In genomic region chr17:40645932-40646331, GRCh38 we compare ENCODE assay signal across 13 cellular contexts. TPM values are rescaled to one million over a fixed set of nuclear protein-coding genes. Genes with fewer than 3 reads are reported as not detected.
DNase-seq lines count a peak whose midpoint lies in the region; ATAC-seq, FAIRE-seq and TF ChIP-seq lines count a peak whose summit lies in the region.
"Had no signal": no experiment of that assay in that cellular context is flagged by ENCODE, and none has a peak within 500 bp of the region (broad histone marks: within the 10 kb centered on the region; RNA-seq: fewer than 3 reads in every experiment).

No MANE protein-coding gene starts in this region.

- H3K27me3 Mint-ChIP-seq in CD4-positive, CD25-positive, alpha-beta regulatory T cell: no peaks in the 10 kb centered on the region
- peaks cover 6% of the 10 kb centered on the region for H3K27me3 Mint-ChIP-seq in HFFc6 (ENCODE audit: insufficient read depth)
- H3K27me3 Mint-ChIP-seq in astrocyte (ENCODE audit: low read depth, unreplicated experiment): no peaks in the 10 kb centered on the region
- H3K27me3 Mint-ChIP-seq in naive B cell: no peaks in the 10 kb centered on the region

- FAIRE-seq in astrocyte (lab: Jason Lieb, UNC): no peak

- H3K79me2 ChIP-seq in astrocyte (ENCODE audit: insufficient read depth, low read length): peaks cover 75% of the 10 kb centered on the region

- ATAC-seq in CD4-positive, CD25-positive, alpha-beta regulatory T cell (ENCODE audit: low read depth in 2 of 2): no peak
- no peak for ATAC-seq in naive B cell (ENCODE audit: low read depth in 2 of 2)
- no peak for ATAC-seq in GM19023 (IDR thresholded peaks at IDR 0.05; ENCODE audit: unreplicated experiment)
- no peak for ATAC-seq in HG03342 (IDR thresholded peaks at IDR 0.05; ENCODE audit: unreplicated experiment)

- H3K4me1 ChIP-seq in CD4-positive, CD25-positive, alpha-beta regulatory T cell (ENCODE audit: control insufficient read depth, insufficient read depth, low read length, poor library complexity, severe bottlenecking): peaks cover 37% of the 10 kb centered on the region
- H3K4me1 ChIP-seq in astrocyte (ENCODE audit: insufficient read depth, low read length): peaks cover 19% of the 10 kb centered on the region

- peak overlapping the region; percentile 96 to 100 (median 98) for H3K4me3 Mint-ChIP-seq in CD4-positive, CD25-positive, alpha-beta regulatory T cell
- H3K4me3 Mint-ChIP-seq in HFFc6 (peak overlapping the region; percentile 95; the same call in 1 of the 2 replicates), astrocyte (ENCODE audit: unreplicated experiment) (peak overlapping the region; percentile 85), naive B cell (peak overlapping the region in 7 of 8 donors; percentile 2 to 100 (median 55))

- H3K4me3 ChIP-seq in CD4-positive, CD25-positive, alpha-beta regulatory T cell (ENCODE audit: low read depth, low read length): peak overlapping the region; percentile 79
- H3K4me3 ChIP-seq in astrocyte (ENCODE audit: insufficient read depth, low read depth, low read length): no peak overlapping the region

- peak overlapping the region; percentile 25 for H3K27ac ChIP-seq in CD4-positive, CD25-positive, alpha-beta regulatory T cell (ENCODE audit: insufficient read depth, low read length, poor library complexity, severe bottlenecking)
- H3K27ac ChIP-seq in astrocyte (ENCODE audit: low read depth, low read length): no peak overlapping the region
- H3K27ac ChIP-seq: neutrophil, thoracic aorta had no signal

- peaks cover 43 to 74% (median 59%) of the 10 kb centered on the region in 4 donors for H3K4me1 Mint-ChIP-seq in CD4-positive, CD25-positive, alpha-beta regulatory T cell
- peaks cover 43% of the 10 kb centered on the region for H3K4me1 Mint-ChIP-seq in HFFc6 (ENCODE audit: low read depth)
- peaks cover 12% of the 10 kb centered on the region for H3K4me1 Mint-ChIP-seq in astrocyte (ENCODE audit: low read depth, unreplicated experiment)
- H3K4me1 Mint-ChIP-seq in naive B cell: peaks cover 25 to 51% (median 43%) of the 10 kb centered on the region in 3 donors

- H3K9me3 ChIP-seq in CD4-positive, CD25-positive, alpha-beta regulatory T cell (ENCODE audit: control insufficient read depth in 2 of 2, low read length in 2 of 2): no peaks in the 10 kb centered on the region
- H3K9me3 ChIP-seq in astrocyte (ENCODE audit: insufficient read depth, low read depth, low read length): no peaks in the 10 kb centered on the region
- H3K9me3 ChIP-seq: neutrophil, thoracic aorta had no signal

- H4K20me1 ChIP-seq in astrocyte (ENCODE audit: insufficient read depth, low read length): peaks cover 9% of the 10 kb centered on the region

- peak overlapping the region; percentile 99 for H3K9ac ChIP-seq in astrocyte (ENCODE audit: low read length)

- no peak for DNase-seq in CD4-positive, CD25-positive, alpha-beta regulatory T cell
- DNase-seq in HFFc6: no peak
- no peak for DNase-seq in astrocyte (ENCODE audit: low read depth)
- no peak for DNase-seq in naive B cell
- no peak for DNase-seq in GDM1 (lab: John Stamatoyannopoulos, UW)
- no peak for DNase-seq in GM19240 (ENCODE audit: insufficient read length, low spot score)
- DNase-seq: cortex of kidney; NCI-H526 treated with DMSO at 0.1 percent for 48 hours; stimulated activated CD4-positive, alpha-beta T cell treated with anti-CD3 and anti-CD28 coated beads, Interleukin-2, amount 100 ng/mL, for 48 hours had no signal

- H3K27me3 ChIP-seq in CD4-positive, CD25-positive, alpha-beta regulatory T cell (ENCODE audit: control insufficient read depth, insufficient read depth, low read length): no peaks in the 10 kb centered on the region
- H3K27me3 ChIP-seq in astrocyte (ENCODE audit: insufficient read depth, low read length): no peaks in the 10 kb centered on the region
- H3K27me3 ChIP-seq: neutrophil had no signal

- H3K36me3 ChIP-seq in CD4-positive, CD25-positive, alpha-beta regulatory T cell (ENCODE audit: control insufficient read depth, insufficient read depth, low read length): peaks cover 37% of the 10 kb centered on the region
- peaks cover 31% of the 10 kb centered on the region for H3K36me3 ChIP-seq in astrocyte (ENCODE audit: insufficient read depth, low read length)

- TF ChIP-seq CTCF in HFFc6 (IDR thresholded peaks at IDR 0.05) (no peak), astrocyte (IDR thresholded peaks at IDR 0.05; ENCODE audit: insufficient read depth, low read depth, low read length) (no peak)

- H3K4me2 ChIP-seq in astrocyte (ENCODE audit: low read length): peak overlapping the region; percentile 85

- H2AFZ ChIP-seq in astrocyte (ENCODE audit: low read depth, low read length): no peak overlapping the region

- H3K27ac Mint-ChIP-seq in CD4-positive, CD25-positive, alpha-beta regulatory T cell: peak overlapping the region in 1 of 3 donors; percentile 99
- H3K27ac Mint-ChIP-seq in HFFc6: no peak overlapping the region
- H3K27ac Mint-ChIP-seq in astrocyte (ENCODE audit: unreplicated experiment): no peak overlapping the region
- H3K27ac Mint-ChIP-seq in naive B cell: peak overlapping the region in 2 of 6 donors; percentile 34 to 99

- H3K9me3 Mint-ChIP-seq in CD4-positive, CD25-positive, alpha-beta regulatory T cell: peaks cover 0 to 1% (median 0%) of the 10 kb centered on the region in 7 donors
- H3K9me3 Mint-ChIP-seq in HFFc6 (no peaks in the 10 kb centered on the region), astrocyte (ENCODE audit: unreplicated experiment) (no peaks in the 10 kb centered on the region), naive B cell (no peaks in the 10 kb centered on the region)

- H3K36me3 Mint-ChIP-seq in CD4-positive, CD25-positive, alpha-beta regulatory T cell: peaks cover 25% of the 10 kb centered on the region
- H3K36me3 Mint-ChIP-seq in HFFc6 (ENCODE audit: low read depth) (peaks cover 35% of the 10 kb centered on the region), astrocyte (ENCODE audit: low read depth, unreplicated experiment) (peaks cover 6% of the 10 kb centered on the region), naive B cell (peaks cover 9 to 15% of the 10 kb centered on the region in 2 donors)

RNA-seq across cellular contexts. Expression of gene SMARCE1, which starts 1.7 kb away (rescaled TPM):
- total RNA-seq in CD4-positive, CD25-positive, alpha-beta regulatory T cell: 76.9 TPM
- polyA plus RNA-seq in CD4-positive, CD25-positive, alpha-beta regulatory T cell: 100 to 1,000 TPM; 169 to 228 (median 179) TPM
- total RNA-seq in HFFc6 (2021; fragmentation: NEBNext Ultra II Directional; extraction: Animal tissue kit (Norgen Biotek cat#: 25700)): 100 to 1,000 TPM; 114 to 148 (median 139) TPM
- total RNA-seq in astrocyte: 75.0 and 89.5 TPM in 2 replicates
- 100 to 1,000 TPM; 211 to 267 (median 255) TPM for polyA plus RNA-seq in naive B cell (ENCODE audit: low read depth in 6 of 6)

RNA-seq across cellular contexts. Expression of gene KRT222, which starts 19.0 kb away (rescaled TPM):
- total RNA-seq in CD4-positive, CD25-positive, alpha-beta regulatory T cell: not detected
- polyA plus RNA-seq in CD4-positive, CD25-positive, alpha-beta regulatory T cell: under 1 TPM in 1 of 4 donors, not detected in 3; 0.23 TPM
- total RNA-seq in HFFc6 (2021; fragmentation: NEBNext Ultra II Directional; extraction: Animal tissue kit (Norgen Biotek cat#: 25700)): not detected
- 0.14 and 0.43 TPM in 2 replicates for total RNA-seq in astrocyte
- polyA plus RNA-seq in naive B cell (ENCODE audit: low read depth in 6 of 6): not detected

RNA-seq across cellular contexts. Expression of gene KRT24, which starts 57.6 kb away (rescaled TPM):
- not detected for total RNA-seq in CD4-positive, CD25-positive, alpha-beta regulatory T cell
- under 1 TPM in 1 of 4 donors, not detected in 3; 0.15 TPM for polyA plus RNA-seq in CD4-positive, CD25-positive, alpha-beta regulatory T cell
- total RNA-seq in HFFc6 (2021; fragmentation: NEBNext Ultra II Directional; extraction: Animal tissue kit (Norgen Biotek cat#: 25700)): not detected
- total RNA-seq in astrocyte: not detected in 2 replicates
- polyA plus RNA-seq in naive B cell (ENCODE audit: low read depth in 6 of 6): not detected
- total RNA-seq: thoracic aorta had no signal
